In genomic region chrX:154821523-154821922, GRCh38 we compare ENCODE assay signal across 19 cellular contexts. TPM values are rescaled to one million over a fixed set of nuclear protein-coding genes. Genes with fewer than 3 reads are reported as not detected.
DNase-seq lines count a peak whose midpoint lies in the region; ATAC-seq, FAIRE-seq and TF ChIP-seq lines count a peak whose summit lies in the region.
"Had no signal": no experiment of that assay in that cellular context is flagged by ENCODE, and none has a peak within 500 bp of the region (broad histone marks: within the 10 kb centered on the region; RNA-seq: fewer than 3 reads in every experiment).

No MANE protein-coding gene starts in this region.

- H3K79me1 ChIP-seq in H9 (ENCODE audit: insufficient read depth, low read depth, low read length, poor library complexity, severe bottlenecking) (no peaks in the 10 kb centered on the region), H1 (ENCODE audit: low read depth, low read length) (no peaks in the 10 kb centered on the region)

- H4K8ac ChIP-seq in H9 (replicated peaks; ENCODE audit: insufficient read length, low read depth, low read length) (no peak overlapping the region), H1 (ENCODE audit: extremely low read depth, insufficient read depth, low read length) (no peak overlapping the region)

- H3K4ac ChIP-seq in H9 (ENCODE audit: low read depth, low read length) (no peak overlapping the region), H1 (replicated peaks; ENCODE audit: insufficient read length, low read depth, low read length) (no peak overlapping the region)

- H2BK20ac ChIP-seq in H9 (ENCODE audit: low read depth, low read length, poor library complexity, severe bottlenecking) (no peak overlapping the region), H1 (ENCODE audit: low read length) (no peak overlapping the region)

- DNase-seq in H9 (no peak), H1 (ENCODE audit: low read depth in 1 of 2, low spot score in 2 of 2) (no peak), dedifferentiated amniotic fluid mesenchymal stem cell (ENCODE audit: extremely low spot score) (no peak), CD1c-positive myeloid dendritic cell (ENCODE audit: extremely low spot score) (no peak), osteoblast (ENCODE audit: insufficient read length, low spot score, missing footprints) (no peak)
- DNase-seq in activated CD8-positive, alpha-beta T cell treated with anti-CD3 and anti-CD28 coated beads, Interleukin-2, amount 10 ng/mL, durations not matched to agents 7 days and 5 days: no peak
- DNase-seq: 8988T; Calu3; CD8-positive, alpha-beta T cell; DMS79 treated with DMSO at 0.1 percent for 48 hours; GF-D8; HCEC 1CT had no signal

- H4K91ac ChIP-seq in H9 (ENCODE audit: insufficient read length, low read depth, low read length) (no peak overlapping the region), H1 (replicated peaks; ENCODE audit: insufficient read length, low read length) (no peak overlapping the region)

- FAIRE-seq in H1 (lab: Jason Lieb, UNC): no peak
- FAIRE-seq: HTR-8/SVneo had no signal

- no peak for ATAC-seq in activated CD8-positive, alpha-beta T cell treated with anti-CD3 and anti-CD28 coated beads, Interleukin-2, amount 10 ng/mL, durations not matched to agents 7 days and 5 days
- ATAC-seq: CD8-positive, alpha-beta T cell had no signal

- peaks cover 36 to 37% of the 10 kb centered on the region in 2 experiments for H3K4me1 Mint-ChIP-seq in H9
- peaks cover 6% of the 10 kb centered on the region for H3K4me1 Mint-ChIP-seq in activated CD8-positive, alpha-beta T cell treated with anti-CD3 and anti-CD28 coated beads, Interleukin-2, amount 10 ng/mL, durations not matched to agents 7 days and 5 days (ENCODE audit: low read depth)
- H3K4me1 Mint-ChIP-seq: CD14-positive monocyte had no signal

- H3K4me2 ChIP-seq in H9 (ENCODE audit: insufficient read depth, insufficient read length, low read length) (peak overlapping the region; percentile 6), OCI-LY3 (ENCODE audit: low read length) (no peak overlapping the region), H1 (ENCODE audit: insufficient read depth in 1 of 2, low read depth in 2 of 2, low read length in 2 of 2) (peak overlapping the region; percentile 21 to 44; a peak in 2 of 4 replicates), osteoblast (ENCODE audit: insufficient read depth, low read length) (no peak overlapping the region)
- H3K4me2 ChIP-seq: BLaER1 had no signal

- peaks cover 9 to 13% (median 12%) of the 10 kb centered on the region in 3 experiments for H3K36me3 Mint-ChIP-seq in H9 (ENCODE audit: insufficient read depth in 1 of 3, low read depth in 3 of 3)
- H3K36me3 Mint-ChIP-seq in activated CD8-positive, alpha-beta T cell treated with anti-CD3 and anti-CD28 coated beads, Interleukin-2, amount 10 ng/mL, durations not matched to agents 7 days and 5 days (ENCODE audit: low read depth): no peaks in the 10 kb centered on the region
- H3K36me3 Mint-ChIP-seq: CD14-positive monocyte; CD8-positive, alpha-beta T cell had no signal

- POLR2A ChIA-PET in H1 (lab: Charles Lee; ENCODE audit: partially characterized antibody): interaction anchor here (0.6 to 1.0 kb wide), 2 partner anchors 46 to 47 kb away, joined by 3 read pairs; no protein-coding TSS in a partner anchor
- POLR2A ChIA-PET in activated CD8-positive, alpha-beta T cell treated with anti-CD3 and anti-CD28 coated beads, Interleukin-2, amount 10 ng/mL, durations not matched to agents 7 days and 5 days (lab: Charles Lee): no interaction called here

- H4K20me1 ChIP-seq in H9 (ENCODE audit: control insufficient read depth, insufficient read depth, insufficient read length): no peaks in the 10 kb centered on the region
- H4K20me1 ChIP-seq in OCI-LY3 (ENCODE audit: insufficient read depth, low read length): no peaks in the 10 kb centered on the region
- H4K20me1 ChIP-seq in H1 (replicated peaks in 1 of 2; ENCODE audit: control insufficient read depth in 1 of 2, insufficient read depth in 2 of 2, low read length in 2 of 2): no peaks in the 10 kb centered on the region
- no peaks in the 10 kb centered on the region for H4K20me1 ChIP-seq in osteoblast (ENCODE audit: insufficient read depth, low read length)
- H4K20me1 ChIP-seq: BLaER1 had no signal

- H2BK5ac ChIP-seq in H9 (ENCODE audit: insufficient read length, low read length) (no peak overlapping the region), H1 (ENCODE audit: low read depth, low read length) (peak overlapping the region; percentile 87; the same call in 1 of the 2 replicates)

- H2AFZ ChIP-seq in H9 (ENCODE audit: low read length) (no peak overlapping the region), OCI-LY3 (ENCODE audit: low read depth, low read length) (no peak overlapping the region), H1 (ENCODE audit: low read length) (no peak overlapping the region), osteoblast (ENCODE audit: low read length) (no peak overlapping the region)

- no peak for TF ChIP-seq EP300 in H1 (IDR thresholded peaks at IDR 0.05; ENCODE audit: borderline replicate concordance in 1 of 2, low read depth in 2 of 2, low read length in 2 of 2)

- no peak overlapping the region for H4K5ac ChIP-seq in H9 (ENCODE audit: insufficient read length, low read depth, low read length)
- H4K5ac ChIP-seq in H1 (ENCODE audit: insufficient read length, low read depth, low read length): no peak overlapping the region

- H3K9me3 Mint-ChIP-seq in H9: peaks cover 61 to 71% of the 10 kb centered on the region in 2 experiments
- H3K9me3 Mint-ChIP-seq in activated CD8-positive, alpha-beta T cell treated with anti-CD3 and anti-CD28 coated beads, Interleukin-2, amount 10 ng/mL, durations not matched to agents 7 days and 5 days (ENCODE audit: insufficient read depth): no peaks in the 10 kb centered on the region
- H3K9me3 Mint-ChIP-seq: CD8-positive, alpha-beta T cell had no signal

- H3K36me3 ChIP-seq in OCI-LY3 (replicated peaks; ENCODE audit: low read depth, low read length) (no peaks in the 10 kb centered on the region), H1 (ENCODE audit: control insufficient read depth in 2 of 4, insufficient read depth in 4 of 4, low read length in 3 of 4) (peaks cover 0 to 2% (median 0%) of the 10 kb centered on the region in 4 experiments; a peak in 1 of 8 replicates), osteoblast (ENCODE audit: insufficient read depth, low read length) (no peaks in the 10 kb centered on the region)
- H3K36me3 ChIP-seq: BLaER1 had no signal

- no peak overlapping the region for H2BK15ac ChIP-seq in H9 (ENCODE audit: low read depth, low read length)
- H2BK15ac ChIP-seq in H1 (ENCODE audit: low read length): no peak overlapping the region

- peak overlapping the region in 2 of 3 experiments; percentile 62 to 70; a peak in 4 of 7 replicates for H3K27ac Mint-ChIP-seq in H9
- H3K27ac Mint-ChIP-seq in activated CD8-positive, alpha-beta T cell treated with anti-CD3 and anti-CD28 coated beads, Interleukin-2, amount 10 ng/mL, durations not matched to agents 7 days and 5 days: no peak overlapping the region
- H3K27ac Mint-ChIP-seq: CD14-positive monocyte; CD8-positive, alpha-beta T cell had no signal

- no peak overlapping the region for H3K18ac ChIP-seq in H9 (ENCODE audit: insufficient read length, low read depth, low read length)
- no peak overlapping the region for H3K18ac ChIP-seq in H1 (ENCODE audit: extremely low read depth, low read length)

- TF ChIP-seq RAD21 in H1 (IDR thresholded peaks at IDR 0.05 in 1 of 2, conservative IDR thresholded peaks at IDR 0.05 in 1 of 2; ENCODE audit: low read depth in 2 of 2, low read length in 2 of 2): no peak

- H3K9ac ChIP-seq in H9 (ENCODE audit: extremely low read depth, insufficient read length, low read length) (no peak overlapping the region), OCI-LY3 (ENCODE audit: low read length) (no peak overlapping the region), H1 (replicated peaks in 1 of 4; ENCODE audit: extremely low read depth in 1 of 4, low read depth in 3 of 4, low read length in 3 of 4) (no peak overlapping the region)
- H3K9ac ChIP-seq: BLaER1 had no signal

- TF ChIP-seq CTCF in H9 (conservative IDR thresholded peaks at IDR 0.05) (no peak), OCI-LY3 (IDR thresholded peaks at IDR 0.05; ENCODE audit: low read depth, low read length) (no peak), H1 (IDR thresholded peaks at IDR 0.05; ENCODE audit: control extremely low read depth in 1 of 3, insufficient read depth in 1 of 3, low read depth in 1 of 3, low read length in 3 of 3) (no peak), osteoblast (IDR thresholded peaks at IDR 0.05; ENCODE audit: extremely low read depth, low read depth, low read length) (no peak)

- no peak overlapping the region for H2BK120ac ChIP-seq in H9 (ENCODE audit: low read depth, low read length, poor library complexity, severe bottlenecking)
- no peak overlapping the region for H2BK120ac ChIP-seq in H1 (replicated peaks; ENCODE audit: low read depth, low read length)

- H3K14ac ChIP-seq in H9 (ENCODE audit: insufficient read depth, low read length): no peak overlapping the region
- no peak overlapping the region for H3K14ac ChIP-seq in H1 (ENCODE audit: insufficient read length)

- H3K56ac ChIP-seq in H9 (ENCODE audit: insufficient read length, low read depth, low read length): no peak overlapping the region
- H3K56ac ChIP-seq in H1 (replicated peaks; ENCODE audit: insufficient read length, low read depth, low read length): no peak overlapping the region

- H3K4me1 ChIP-seq in H9 (ENCODE audit: insufficient read depth, low read length) (peaks cover 2% of the 10 kb centered on the region; the same call in 1 of the 2 replicates), OCI-LY3 (ENCODE audit: low read length) (peaks cover 55% of the 10 kb centered on the region), H1 (replicated peaks in 1 of 4; ENCODE audit: control insufficient read depth in 3 of 4, insufficient read depth in 4 of 4, low read length in 3 of 4) (peaks cover 0 to 7% (median 3%) of the 10 kb centered on the region in 4 experiments; a peak in 3 of 7 replicates), osteoblast (ENCODE audit: insufficient read depth, low read length) (no peaks in the 10 kb centered on the region)
- H3K4me1 ChIP-seq: BLaER1 had no signal

- H3K27me3 Mint-ChIP-seq in H9 (ENCODE audit: low read depth): no peaks in the 10 kb centered on the region
- H3K27me3 Mint-ChIP-seq in activated CD8-positive, alpha-beta T cell treated with anti-CD3 and anti-CD28 coated beads, Interleukin-2, amount 10 ng/mL, durations not matched to agents 7 days and 5 days (ENCODE audit: low read depth): peaks cover 6% of the 10 kb centered on the region

- no peak overlapping the region for H2AK5ac ChIP-seq in H9 (ENCODE audit: insufficient read length, low read length)
- no peak overlapping the region for H2AK5ac ChIP-seq in H1 (ENCODE audit: low read depth, low read length)

- H3K23me2 ChIP-seq in H9 (ENCODE audit: insufficient read length, low read depth, low read length, poor library complexity, severe bottlenecking): no peaks in the 10 kb centered on the region
- no peaks in the 10 kb centered on the region for H3K23me2 ChIP-seq in H1 (ENCODE audit: low read depth, low read length)

- H3K27ac ChIP-seq in H9 (ENCODE audit: insufficient read length, low read depth, low read length): peak overlapping the region; percentile 83
- H3K27ac ChIP-seq in OCI-LY3 (ENCODE audit: low read length): 0 out of 2 replicates have a peak overlapping the region, but pooled peaks have one; percentile 60
- H3K27ac ChIP-seq in H1 (ENCODE audit: low read depth, low read length): no peak overlapping the region; the same call in 1 of the 2 replicates
- H3K27ac ChIP-seq in osteoblast (ENCODE audit: low read depth, low read length): no peak overlapping the region
- H3K27ac ChIP-seq: BLaER1 had no signal

- peaks cover 9% of the 10 kb centered on the region for H3K9me3 ChIP-seq in H9 (ENCODE audit: control insufficient read depth, low read depth, low read length)
- H3K9me3 ChIP-seq in OCI-LY3 (ENCODE audit: insufficient read depth, low read length): no peaks in the 10 kb centered on the region
- peaks cover 0 to 4% of the 10 kb centered on the region in 2 experiments; a peak in 2 of 4 replicates for H3K9me3 ChIP-seq in H1 (ENCODE audit: insufficient read depth in 2 of 2, low read depth in 1 of 2, low read length in 1 of 2)
- no peaks in the 10 kb centered on the region for H3K9me3 ChIP-seq in osteoblast (ENCODE audit: low read depth, low read length)

- no peak overlapping the region for H3T11ph ChIP-seq in H9 (ENCODE audit: low read length)

- peak overlapping the region in 1 of 2 experiments; percentile 50; a peak in 3 of 5 replicates for H3K4me3 Mint-ChIP-seq in H9
- no peak overlapping the region for H3K4me3 Mint-ChIP-seq in activated CD8-positive, alpha-beta T cell treated with anti-CD3 and anti-CD28 coated beads, Interleukin-2, amount 10 ng/mL, durations not matched to agents 7 days and 5 days
- H3K4me3 Mint-ChIP-seq: CD14-positive monocyte; CD8-positive, alpha-beta T cell had no signal

- H3K23ac ChIP-seq in H9 (ENCODE audit: insufficient read length, low read depth, low read length) (no peak overlapping the region), H1 (ENCODE audit: insufficient read length) (no peak overlapping the region)

- TF ChIP-seq POLR2A in H1 (IDR thresholded peaks at IDR 0.05; ENCODE audit: control extremely low read depth in 1 of 2, low read depth in 2 of 2, low read length in 2 of 2): no peak

- H3K79me2 ChIP-seq in H9 (ENCODE audit: insufficient read depth, low read length) (no peaks in the 10 kb centered on the region), OCI-LY3 (ENCODE audit: low read length) (no peaks in the 10 kb centered on the region), H1 (ENCODE audit: control insufficient read depth in 1 of 2, insufficient read depth in 2 of 2, low read length in 2 of 2) (no peaks in the 10 kb centered on the region), osteoblast (ENCODE audit: insufficient read depth, low read length) (no peaks in the 10 kb centered on the region)

- CTCF ChIA-PET in H1 (lab: Charles Lee; ENCODE audit: partially characterized antibody): no interaction called here
- CTCF ChIA-PET in activated CD8-positive, alpha-beta T cell treated with anti-CD3 and anti-CD28 coated beads, Interleukin-2, amount 10 ng/mL, durations not matched to agents 7 days and 5 days (lab: Charles Lee): interaction anchor here (1.3 to 1.5 kb wide), 2 partner anchors 9 to 73 kb away, joined by 3 to 4 read pairs; no protein-coding TSS in a partner anchor

- H2BK12ac ChIP-seq in H9 (ENCODE audit: insufficient read length, low read depth, low read length) (no peak overlapping the region), H1 (ENCODE audit: low read depth, low read length) (no peak overlapping the region)

- H3K27me3 ChIP-seq in H9 (ENCODE audit: insufficient read depth, low read length) (no peaks in the 10 kb centered on the region), OCI-LY3 (ENCODE audit: low read depth, low read length) (no peaks in the 10 kb centered on the region), H1 (replicated peaks in 1 of 4; ENCODE audit: control insufficient read depth in 3 of 4, extremely low read depth in 1 of 4, insufficient read depth in 3 of 4, low read length in 3 of 4) (no peaks in the 10 kb centered on the region), osteoblast (ENCODE audit: insufficient read depth, low read length) (peaks cover 3% of the 10 kb centered on the region)

- H3K4me3 ChIP-seq in OCI-LY3 (ENCODE audit: low read length) (no peak overlapping the region), H1 (ENCODE audit: extremely low read depth in 1 of 4, insufficient read depth in 2 of 4, low read depth in 3 of 4, low read length in 4 of 4) (no peak overlapping the region), osteoblast (ENCODE audit: insufficient read depth, low read length) (no peak overlapping the region)
- H3K4me3 ChIP-seq: BLaER1 had no signal

RNA-seq across cellular contexts. Expression of gene SMIM9, which starts 12.9 kb away (rescaled TPM):
- total RNA-seq in H9 (2021) (not detected in 2 replicates), osteoblast (not detected in 2 replicates)
- total RNA-seq in H1 (2021; fragmentation: NEBNext Ultra II Directional; extraction: Animal tissue kit (Norgen Biotek cat#: 25700)): not detected in 2 replicates
- not detected in 2 replicates for polyA plus RNA-seq in H1 (2011; rRNA removed)
- polyA plus RNA-seq in H1 (2011; cell fraction: cytosol; rRNA removed): not detected
- polyA plus RNA-seq in H1 (2011; cell fraction: nucleus; rRNA removed): not detected
- polyA plus RNA-seq in H1 (2012, experiment 1 of 2): not detected in 4 replicates
- polyA plus RNA-seq in H1 (2012, experiment 2 of 2): not detected
- not detected for polyA plus RNA-seq in H1 (2013, experiment 1 of 2)
- not detected for polyA plus RNA-seq in H1 (2013, experiment 2 of 2)
- not detected in 2 replicates for polyA minus RNA-seq in H1 (2011; rRNA and poly(A)+ RNA removed)
- polyA minus RNA-seq in H1 (2011; cell fraction: cytosol; rRNA and poly(A)+ RNA removed): not detected
- polyA minus RNA-seq in H1 (2011; cell fraction: nucleus; rRNA and poly(A)+ RNA removed): not detected
- total RNA-seq in activated CD8-positive, alpha-beta T cell treated with anti-CD3 and anti-CD28 coated beads, Interleukin-2, amount 10 ng/mL, durations not matched to agents 7 days and 5 days: not detected
- total RNA-seq: A673; Calu3; CD8-positive, alpha-beta T cell; H4 had no signal
- polyA plus RNA-seq: AG04450, CD14-positive monocyte had no signal

RNA-seq across cellular contexts. Expression of gene MPP1, which starts 16.2 kb away (rescaled TPM):
- 16.4 and 17.9 TPM in 2 replicates for total RNA-seq in H9 (2021)
- 12.9 and 13.4 TPM in 2 replicates for total RNA-seq in H1 (2021; fragmentation: NEBNext Ultra II Directional; extraction: Animal tissue kit (Norgen Biotek cat#: 25700))
- 6.2 and 7.6 TPM in 2 replicates for polyA plus RNA-seq in H1 (2011; rRNA removed)
- 9.8 TPM for polyA plus RNA-seq in H1 (2011; cell fraction: cytosol; rRNA removed)
- 14.8 TPM for polyA plus RNA-seq in H1 (2011; cell fraction: nucleus; rRNA removed)
- 13.5 to 17.2 TPM (median 15.1 TPM) in 4 replicates for polyA plus RNA-seq in H1 (2012, experiment 1 of 2)
- 7.0 TPM for polyA plus RNA-seq in H1 (2012, experiment 2 of 2)
- 18.2 TPM for polyA plus RNA-seq in H1 (2013, experiment 1 of 2)
- 17.1 TPM for polyA plus RNA-seq in H1 (2013, experiment 2 of 2)
- 12.4 and 13.8 TPM in 2 replicates for polyA minus RNA-seq in H1 (2011; rRNA and poly(A)+ RNA removed)
- polyA minus RNA-seq in H1 (2011; cell fraction: cytosol; rRNA and poly(A)+ RNA removed): 7.5 TPM
- polyA minus RNA-seq in H1 (2011; cell fraction: nucleus; rRNA and poly(A)+ RNA removed): 7.3 TPM
- 10 to 100 TPM; 69.4 to 72.6 TPM for total RNA-seq in activated CD8-positive, alpha-beta T cell treated with anti-CD3 and anti-CD28 coated beads, Interleukin-2, amount 10 ng/mL, durations not matched to agents 7 days and 5 days
- total RNA-seq in osteoblast: 14.8 and 17.1 TPM in 2 replicates

RNA-seq across cellular contexts. Expression of gene DKC1, which starts 58.9 kb away (rescaled TPM):
- total RNA-seq in H9 (2021) (160 and 164 TPM in 2 replicates), osteoblast (30.8 and 31.8 TPM in 2 replicates)
- total RNA-seq in H1 (2021; fragmentation: NEBNext Ultra II Directional; extraction: Animal tissue kit (Norgen Biotek cat#: 25700)): 134 and 143 TPM in 2 replicates
- polyA plus RNA-seq in H1 (2011; rRNA removed): 54.7 and 65.6 TPM in 2 replicates
- polyA plus RNA-seq in H1 (2011; cell fraction: cytosol; rRNA removed): 108 TPM
- polyA plus RNA-seq in H1 (2011; cell fraction: nucleus; rRNA removed): 67.1 TPM
- polyA plus RNA-seq in H1 (2012, experiment 1 of 2): 123 to 134 TPM (median 125 TPM) in 4 replicates
- 15.8 TPM for polyA plus RNA-seq in H1 (2012, experiment 2 of 2)
- polyA plus RNA-seq in H1 (2013, experiment 1 of 2): 131 TPM
- polyA plus RNA-seq in H1 (2013, experiment 2 of 2): 130 TPM
- 96.1 and 119 TPM in 2 replicates for polyA minus RNA-seq in H1 (2011; rRNA and poly(A)+ RNA removed)
- 50.1 TPM for polyA minus RNA-seq in H1 (2011; cell fraction: cytosol; rRNA and poly(A)+ RNA removed)
- 103 TPM for polyA minus RNA-seq in H1 (2011; cell fraction: nucleus; rRNA and poly(A)+ RNA removed)
- 10 to 100 TPM; 76.0 to 82.8 TPM for total RNA-seq in activated CD8-positive, alpha-beta T cell treated with anti-CD3 and anti-CD28 coated beads, Interleukin-2, amount 10 ng/mL, durations not matched to agents 7 days and 5 days

Comparison
In these comparisons a context has a peak if more than half of its experiments do, and no peak if none do; other contexts are left out.
1. H3K27ac ChIP-seq: peak in H9 (single experiment) and OCI-LY3 (single experiment); none in H1 (single experiment) and osteoblast (single experiment).
2. H3K4me2 ChIP-seq: peak in H9 (single experiment) and H1 (2 of 2); none in OCI-LY3 (single experiment) and osteoblast (single experiment).